18 cellular contexts compared by ENCODE assay signal in the genomic region with DNA sequence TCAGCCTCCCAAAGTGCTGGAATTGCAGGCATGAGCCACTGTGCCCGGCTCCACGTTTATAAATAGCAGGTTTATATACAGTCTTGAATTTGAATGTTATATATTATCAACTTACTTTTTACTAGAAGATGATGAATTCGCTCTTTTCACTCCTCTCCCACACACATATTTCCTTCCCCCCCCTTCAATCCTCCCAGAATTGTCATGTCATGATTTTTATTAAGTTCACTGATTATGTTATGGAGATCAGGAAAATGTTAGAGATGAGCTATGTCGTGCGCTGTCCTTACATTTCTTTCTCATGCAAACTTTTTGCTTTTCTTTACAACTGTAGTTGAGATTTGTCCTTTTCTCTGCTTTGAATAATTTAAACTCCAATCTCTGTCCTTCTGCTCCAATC. TPM values are rescaled to one million over a fixed set of nuclear protein-coding genes. Genes with fewer than 3 reads are reported as not detected.
"Had no signal": no experiment of that assay in that cellular context is flagged by ENCODE, and none has a peak within 500 bp of the region (broad histone marks: within the 10 kb centered on the region; RNA-seq: fewer than 3 reads in every experiment).

No MANE protein-coding gene starts in this region.

- H3K4me3 ChIP-seq: heart left ventricle, sigmoid colon, skin epidermis had no signal

- H3K4me3 Mint-ChIP-seq: naive thymus-derived CD4-positive, alpha-beta T cell had no signal

- H3K27me3 ChIP-seq: heart left ventricle, neutrophil, sigmoid colon had no signal

- ATAC-seq: esophagus mucosa; heart left ventricle; naive thymus-derived CD4-positive, alpha-beta T cell had no signal

- H3K27ac ChIP-seq: heart left ventricle, neutrophil, sigmoid colon, skin epidermis had no signal

- H3K36me3 Mint-ChIP-seq: naive thymus-derived CD4-positive, alpha-beta T cell had no signal

- DNase-seq: effector memory CD4-positive, alpha-beta T cell; heart left ventricle; hippocampal formation; kidney glomerular epithelial cell; mesendoderm; naive thymus-derived CD4-positive, alpha-beta T cell; sigmoid colon; stimulated activated CD4-positive, alpha-beta T cell treated with anti-CD3 and anti-CD28 coated beads, Interleukin-12 subunit alpha, Interleukin-12 subunit beta, amount 100 ng/mL, for 4 hours; stimulated activated naive CD4-positive, alpha-beta T cell treated with Interleukin-2 at 50 U/mL for 16 hours; trophoblast cell had no signal

- H3K36me3 ChIP-seq: heart left ventricle, neutrophil, sigmoid colon had no signal

- H3K27ac Mint-ChIP-seq: naive thymus-derived CD4-positive, alpha-beta T cell had no signal

- H3K27me3 Mint-ChIP-seq: naive thymus-derived CD4-positive, alpha-beta T cell had no signal

- H3K9me3 ChIP-seq: neutrophil, sigmoid colon had no signal

RNA-seq across cellular contexts. Expression of a gene that starts 59.2 kb away (rescaled TPM):
- total RNA-seq: esophagus mucosa; frontal cortex; glomerular endothelial cell; naive thymus-derived CD4-positive, alpha-beta T cell; pulmonary artery endothelial cell; urinary bladder had no signal
- polyA plus RNA-seq: fibroblast of lung; naive thymus-derived CD4-positive, alpha-beta T cell had no signal
